Comparison of ENCODE assay signal across 8 cellular contexts in genomic region chr13:26721251-26721939, GRCh38. TPM values are rescaled to one million over a fixed set of nuclear protein-coding genes. Genes with fewer than 3 reads are reported as not detected.
DNase-seq lines count a peak whose midpoint lies in the region; ATAC-seq and TF ChIP-seq lines count a peak whose summit lies in the region.

No MANE protein-coding gene starts in this region.

- H3K4me3 ChIP-seq in right cardiac atrium (ENCODE audit: low read length) = no peak overlapping the region
- no peak overlapping the region for H3K4me3 ChIP-seq in ovary

- 60% methylated on average over 24 of the region's 24 CpGs for WGBS in right cardiac atrium
- WGBS in ovary, 3 donors = 75 to 84% (median 82%) methylated on average over 24 of the region's 24 CpGs

- H3K9me3 ChIP-seq in KOPT-K1 (ENCODE audit: insufficient read depth, low read length, poor library complexity, severe bottlenecking) = no peaks in the 10 kb centered on the region
- H3K9me3 ChIP-seq in right cardiac atrium (ENCODE audit: control insufficient read depth, low read length) = no peaks in the 10 kb centered on the region
- H3K9me3 ChIP-seq in ovary = no peaks in the 10 kb centered on the region

- peak overlapping the region; percentile 53 for H3K27ac Mint-ChIP-seq in activated CD4-positive, alpha-beta memory T cell treated with anti-CD3 and anti-CD28 coated beads for 36 hours

- TF ChIP-seq POLR2A in ovary (IDR thresholded peaks at IDR 0.05) = no peak

- H3K36me3 ChIP-seq in KOPT-K1 (ENCODE audit: insufficient read depth, low read length) (no peaks in the 10 kb centered on the region), ovary (no peaks in the 10 kb centered on the region)

- DNase-seq in DMS153 (lab: John Stamatoyannopoulos, UW) (peak; percentile 85), right cardiac atrium (peak in 2 of 3 donors; percentile 47 to 65), NCI-H2081 treated with DMSO at 0.1 percent for 48 hours (lab: John Stamatoyannopoulos, UW) (no peak), ovary (no peak), RWPE1 (ENCODE audit: low spot score) (no peak)
- DNase-seq in activated CD4-positive, alpha-beta memory T cell treated with anti-CD3 and anti-CD28 coated beads for 36 hours = peak; percentile 52

- H3K4me1 Mint-ChIP-seq in activated CD4-positive, alpha-beta memory T cell treated with anti-CD3 and anti-CD28 coated beads for 36 hours (ENCODE audit: low read depth) = peaks cover 17% of the 10 kb centered on the region

- no peaks in the 10 kb centered on the region for H3K36me3 Mint-ChIP-seq in activated CD4-positive, alpha-beta memory T cell treated with anti-CD3 and anti-CD28 coated beads for 36 hours

- POLR2A ChIA-PET in activated CD4-positive, alpha-beta memory T cell treated with anti-CD3 and anti-CD28 coated beads for 36 hours (lab: Charles Lee) = no interaction called here
- POLR2A ChIA-PET in RWPE1 (lab: Yijun Ruan, JAX; ENCODE audit: low non-redundant PET) = no interaction called here

- no peaks in the 10 kb centered on the region for H3K9me3 Mint-ChIP-seq in activated CD4-positive, alpha-beta memory T cell treated with anti-CD3 and anti-CD28 coated beads for 36 hours

- no peaks in the 10 kb centered on the region for H3K27me3 Mint-ChIP-seq in activated CD4-positive, alpha-beta memory T cell treated with anti-CD3 and anti-CD28 coated beads for 36 hours

- no peaks in the 10 kb centered on the region for H3K27me3 ChIP-seq in right cardiac atrium (ENCODE audit: control insufficient read depth, insufficient read depth)
- H3K27me3 ChIP-seq in ovary = no peaks in the 10 kb centered on the region

- H3K4me3 Mint-ChIP-seq in activated CD4-positive, alpha-beta memory T cell treated with anti-CD3 and anti-CD28 coated beads for 36 hours = peak overlapping the region; percentile 50

- intact Hi-C loops in activated CD4-positive, alpha-beta memory T cell treated with anti-CD3 and anti-CD28 coated beads for 36 hours (cut with micrococcal nuclease) = no loop called here
- intact Hi-C loops in right cardiac atrium (cut with DNase I) = no loop called here
- intact Hi-C loops in ovary (cut with DNase I) = no loop called here

- H3K4me1 ChIP-seq in right cardiac atrium (ENCODE audit: control insufficient read depth, insufficient read depth, low read length) (no peaks in the 10 kb centered on the region), ovary (ENCODE audit: insufficient read depth) (no peaks in the 10 kb centered on the region)

- H3K27ac ChIP-seq in KOPT-K1 (ENCODE audit: low read depth, low read length, poor library complexity, severe bottlenecking) (peak overlapping the region; percentile 67), right cardiac atrium (ENCODE audit: low read length) (no peak overlapping the region), ovary (no peak overlapping the region), RWPE1 (no peak overlapping the region)

- TF ChIP-seq EP300 in ovary (IDR thresholded peaks at IDR 0.05) = no peak

- TF ChIP-seq CTCF in ovary (IDR thresholded peaks at IDR 0.05) (no peak), RWPE1 (conservative IDR thresholded peaks at IDR 0.05; ENCODE audit: low read depth) (no peak)

- CTCF ChIA-PET in activated CD4-positive, alpha-beta memory T cell treated with anti-CD3 and anti-CD28 coated beads for 36 hours (lab: Charles Lee) = no interaction called here
- CTCF ChIA-PET in RWPE1 (lab: Yijun Ruan, JAX) = interaction anchor here (0.7 kb wide), 1 partner anchor 37 kb away, joined by 3 read pairs; no protein-coding TSS in a partner anchor

- ATAC-seq in right cardiac atrium (peak in 1 of 2 donors; percentile 14), HG02678 (IDR thresholded peaks at IDR 0.05; ENCODE audit: unreplicated experiment) (no peak)

RNA-seq across cellular contexts. Expression of gene GPR12, which starts 39.2 kb away (rescaled TPM):
- total RNA-seq in activated CD4-positive, alpha-beta memory T cell treated with anti-CD3 and anti-CD28 coated beads for 36 hours = not detected
- total RNA-seq in right cardiac atrium = not detected
- not detected for polyA plus RNA-seq in right cardiac atrium
- under 1 TPM in 2 of 7 donors, not detected in 5; 0.07 to 0.12 TPM for total RNA-seq in ovary
- polyA plus RNA-seq in ovary = not detected

Comparison
In these comparisons a context has a peak if more than half of its experiments do, and no peak if none do; other contexts are left out.
1. DNase-seq: peak in DMS153 (single experiment), activated CD4-positive, alpha-beta memory T cell treated with anti-CD3 and anti-CD28 coated beads for 36 hours (single experiment) and right cardiac atrium (2 of 3); none in NCI-H2081 treated with DMSO at 0.1 percent for 48 hours (single experiment), ovary (0 of 5) and RWPE1 (single experiment).